In genomic region chr14:104138098-104138890, GRCh38 we compare ENCODE assay signal across 8 cellular contexts. TPM values are rescaled to one million over a fixed set of nuclear protein-coding genes. Genes with fewer than 3 reads are reported as not detected.
DNase-seq lines count a peak whose midpoint lies in the region; ATAC-seq and TF ChIP-seq lines count a peak whose summit lies in the region.

Gene KIF26A, plus strand, starts transcription at chr14:104138587. Its CDS starts 136 bp downstream, at chr14:104138723.

- H3K4me3 Mint-ChIP-seq in WTC11 (peak within 1 kb of the TSS; percentile 71), progenitor cell of endocrine pancreas (ENCODE audit: low read depth) (peak within 1 kb of the TSS; percentile 55)

- no peaks in the 10 kb centered on the region for H3K9me3 Mint-ChIP-seq in WTC11
- H3K9me3 Mint-ChIP-seq in progenitor cell of endocrine pancreas (ENCODE audit: low read depth): no peaks in the 10 kb centered on the region

- H3K36me3 Mint-ChIP-seq in WTC11 (no peaks in the 10 kb centered on the region), progenitor cell of endocrine pancreas (ENCODE audit: insufficient read depth) (no peaks in the 10 kb centered on the region)

- peaks cover 27% of the 10 kb centered on the region for H3K4me1 Mint-ChIP-seq in WTC11
- peaks cover 6% of the 10 kb centered on the region for H3K4me1 Mint-ChIP-seq in progenitor cell of endocrine pancreas (ENCODE audit: low read depth)

- CTCF ChIA-PET in WTC11 (lab: Charles Lee): interaction anchor here (0.6 to 1.9 kb wide), 33 partner anchors 9 to 502 kb away, joined by 3 to 21 read pairs (median 5); partner anchors contain the start of gene ASPG

- peak; percentile 23 for DNase-seq in stimulated activated CD4-positive, alpha-beta T cell treated with anti-CD3 and anti-CD28 coated beads, Interleukin-4, amount 100 ng/mL, for 1 hour
- no peak for DNase-seq in stimulated activated CD4-positive, alpha-beta T cell treated with anti-CD3 and anti-CD28 coated beads, Interleukin-1b, Interleukin-23, amount 100 ng/mL, for 48 hours
- DNase-seq in WTC11 (ENCODE audit: low spot score) (peak; percentile 67), glomerular endothelial cell (ENCODE audit: extremely low read depth, low read depth, low spot score) (no peak), progenitor cell of endocrine pancreas (ENCODE audit: low spot score, unreplicated experiment) (peak; percentile 43)

- H3K27ac Mint-ChIP-seq in WTC11: no peak within 1 kb of the TSS
- H3K27ac Mint-ChIP-seq in progenitor cell of endocrine pancreas: no peak within 1 kb of the TSS

- peaks cover 25% of the 10 kb centered on the region for H3K27me3 Mint-ChIP-seq in WTC11 (ENCODE audit: low read depth)
- peaks cover 58% of the 10 kb centered on the region for H3K27me3 Mint-ChIP-seq in progenitor cell of endocrine pancreas

- TF ChIP-seq CTCF in WTC11 (IDR thresholded peaks at IDR 0.05): no peak
- TF ChIP-seq CTCF in progenitor cell of endocrine pancreas (IDR thresholded peaks at IDR 0.05; ENCODE audit: unreplicated experiment): no peak

- POLR2A ChIA-PET in WTC11 (lab: Charles Lee): no interaction called here

- ATAC-seq in WTC11: peak; percentile 45
- ATAC-seq in HG02981 (IDR thresholded peaks at IDR 0.05; ENCODE audit: unreplicated experiment): no peak
- no peak for ATAC-seq in HG03457 (IDR thresholded peaks at IDR 0.05; ENCODE audit: unreplicated experiment)
- ATAC-seq in HG02571 (IDR thresholded peaks at IDR 0.05; ENCODE audit: unreplicated experiment): no peak

TF ChIP-seq in WTC11, 78 proteins besides CTCF, POLR2A, EP300 and RAD21 (continues in another document):
- 0 out of 2 replicates have a peak, but pooled peaks have one; percentile 53 for TF ChIP-seq TP53 (CRISPR knock-in tag; IDR thresholded peaks at IDR 0.05)
- no peak for TF ChIP-seq MYBL2 (CRISPR knock-in tag; IDR thresholded peaks at IDR 0.05)
- TF ChIP-seq GTF2I (CRISPR knock-in tag; conservative IDR thresholded peaks at IDR 0.05): no peak
- no peak for TF ChIP-seq AR (CRISPR knock-in tag; IDR thresholded peaks at IDR 0.05)
- no peak for TF ChIP-seq CBFB (CRISPR knock-in tag; IDR thresholded peaks at IDR 0.05; ENCODE audit: low read depth)
- no peak for TF ChIP-seq ZNF512 (CRISPR knock-in tag; IDR thresholded peaks at IDR 0.05; ENCODE audit: borderline replicate concordance)
- peak; percentile 78; the same call in 1 of the 2 replicates for TF ChIP-seq MAX (CRISPR knock-in tag; IDR thresholded peaks at IDR 0.05)
- no peak for TF ChIP-seq SMAD3 (CRISPR knock-in tag; IDR thresholded peaks at IDR 0.05; ENCODE audit: borderline replicate concordance)
- TF ChIP-seq HMGXB4 (CRISPR knock-in tag; IDR thresholded peaks at IDR 0.05): 0 out of 2 replicates have a peak, but pooled peaks have one; percentile 8
- TF ChIP-seq ZNF423 (CRISPR knock-in tag; IDR thresholded peaks at IDR 0.05): peak; percentile 19; the same call in 1 of the 2 replicates
- TF ChIP-seq AFF4 (CRISPR knock-in tag; IDR thresholded peaks at IDR 0.05; ENCODE audit: borderline replicate concordance): 0 out of 2 replicates have a peak, but pooled peaks have one; percentile 32
- TF ChIP-seq ZMAT4 (CRISPR knock-in tag; IDR thresholded peaks at IDR 0.05): no peak
- TF ChIP-seq FOXK1 (CRISPR knock-in tag; IDR thresholded peaks at IDR 0.05): no peak
- TF ChIP-seq KAT7 (CRISPR knock-in tag; IDR thresholded peaks at IDR 0.05; ENCODE audit: borderline replicate concordance): no peak
- TF ChIP-seq NR1H2 (CRISPR knock-in tag; IDR thresholded peaks at IDR 0.05): no peak
- TF ChIP-seq E2F5 (CRISPR knock-in tag; IDR thresholded peaks at IDR 0.05): peak; percentile 2; the same call in 1 of the 2 replicates

RNA-seq across cellular contexts. Expression of gene KIF26A, which starts in this region (rescaled TPM):
- total RNA-seq in WTC11 (2021) (36.4 to 53.4 TPM (median 39.5 TPM) in 3 replicates), glomerular endothelial cell (8.0 and 19.8 TPM in 2 replicates), progenitor cell of endocrine pancreas (7.0 and 7.4 TPM in 2 replicates)

Comparison
In these comparisons a context has a peak if more than half of its experiments do, and no peak if none do; other contexts are left out.
1. DNase-seq: peak in stimulated activated CD4-positive, alpha-beta T cell treated with anti-CD3 and anti-CD28 coated beads, Interleukin-4, amount 100 ng/mL, for 1 hour (single experiment), WTC11 (single experiment) and progenitor cell of endocrine pancreas (single experiment); none in stimulated activated CD4-positive, alpha-beta T cell treated with anti-CD3 and anti-CD28 coated beads, Interleukin-1b, Interleukin-23, amount 100 ng/mL, for 48 hours (single experiment) and glomerular endothelial cell (single experiment).